ENCODE assay signal across 7 cellular contexts in the genomic region with DNA sequence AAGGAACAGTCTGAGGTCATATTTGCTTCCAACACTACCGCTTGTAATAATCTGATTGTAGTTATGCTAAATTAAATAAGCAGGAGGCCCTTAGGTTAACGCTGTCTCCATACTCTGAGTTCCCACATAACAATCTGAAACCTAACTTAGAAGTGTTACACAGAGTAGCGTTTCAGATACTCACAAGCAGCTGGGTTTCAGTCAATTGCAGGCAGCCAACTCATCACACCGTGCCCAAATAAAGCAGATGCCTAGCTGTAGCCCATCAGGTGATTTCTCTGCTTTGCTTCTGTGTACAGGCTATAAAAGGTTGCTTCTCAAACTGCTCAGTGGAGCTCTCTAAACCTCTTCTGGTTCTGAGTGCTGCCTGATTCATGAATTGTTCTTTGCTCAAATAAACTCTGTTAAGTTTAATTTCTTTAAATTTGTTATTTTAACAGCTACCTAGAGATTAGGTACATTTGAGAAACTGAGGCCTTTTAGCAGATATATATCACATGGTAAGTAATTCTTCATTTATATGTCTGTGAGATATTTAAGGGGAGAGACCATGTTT.
"Had no signal": no experiment of that assay in that cellular context is flagged by ENCODE, and none has a peak within 500 bp of the region (broad histone marks: within the 10 kb centered on the region; RNA-seq: fewer than 3 reads in every experiment).

No MANE protein-coding gene starts in this region.

- H3K27ac ChIP-seq: GM23248 had no signal

- H3K4me1 ChIP-seq: HAP-1 had no signal

- H3K9me3 ChIP-seq: HAP-1 had no signal

- H2AFZ ChIP-seq: GM23248 had no signal

- DNase-seq: GM23248, GOT3, H7, IMR-90, KG1 had no signal

- H3K9ac ChIP-seq: GM23248 had no signal

- H3K36me3 ChIP-seq: HAP-1 had no signal

- H3K4me3 ChIP-seq: GM23248, HAP-1, K562 had no signal
